9 cellular contexts compared by ENCODE assay signal in the genomic region with DNA sequence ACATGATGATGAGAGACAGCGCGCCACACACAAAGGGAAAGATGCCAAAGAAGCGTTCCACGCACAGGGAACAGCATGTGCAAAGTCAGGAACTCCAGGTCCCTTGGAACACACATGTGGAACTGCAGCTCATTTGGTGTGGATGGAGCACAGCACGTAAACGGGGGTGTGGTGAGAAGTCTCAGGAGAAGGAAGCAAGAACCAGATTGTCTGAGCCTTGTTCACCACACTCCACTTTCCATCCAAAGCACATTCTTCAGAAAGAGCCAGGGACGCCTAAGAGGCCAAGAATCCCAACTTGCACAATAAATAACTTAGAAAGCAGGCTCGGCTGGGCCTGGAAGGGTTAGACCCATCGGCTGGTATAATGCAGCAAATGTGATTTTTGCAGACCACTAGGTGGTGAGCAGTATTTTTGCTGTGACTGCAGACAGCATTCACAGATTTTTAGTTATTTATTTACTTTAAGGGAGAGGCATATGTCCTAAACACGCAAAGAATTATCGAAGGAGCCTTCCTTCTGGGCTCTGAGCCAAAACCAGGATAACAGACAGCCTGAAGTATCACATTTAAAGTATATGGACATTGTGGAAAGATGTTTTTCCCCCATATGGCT. TPM values are rescaled to one million over a fixed set of nuclear protein-coding genes. Genes with fewer than 3 reads are reported as not detected.
DNase-seq lines count a peak whose midpoint lies in the region; ATAC-seq and TF ChIP-seq lines count a peak whose summit lies in the region.
"Had no signal": no experiment of that assay in that cellular context is flagged by ENCODE, and none has a peak within 500 bp of the region (broad histone marks: within the 10 kb centered on the region; RNA-seq: fewer than 3 reads in every experiment).

No MANE protein-coding gene starts in this region.

- no peaks in the 10 kb centered on the region for H3K9me3 ChIP-seq in esophagus muscularis mucosa
- H3K9me3 ChIP-seq in neuronal stem cell (replicated peaks in 1 of 2; ENCODE audit: control insufficient read depth in 2 of 2, insufficient read depth in 1 of 2, low read depth in 1 of 2, low read length in 2 of 2) = no peaks in the 10 kb centered on the region

- no peak overlapping the region for H3K4me2 ChIP-seq in neuronal stem cell (ENCODE audit: insufficient read depth, low read length, poor library complexity, severe bottlenecking)

- no peak overlapping the region for H3K14ac ChIP-seq in neuronal stem cell (ENCODE audit: low read length)

- H3K9ac ChIP-seq in neuronal stem cell (ENCODE audit: low read depth, low read length, poor library complexity) = no peak overlapping the region

- POLR2A ChIA-PET in RWPE1 (lab: Yijun Ruan, JAX; ENCODE audit: low non-redundant PET) = no interaction called here

- ATAC-seq in HG03039 (IDR thresholded peaks at IDR 0.05; ENCODE audit: unreplicated experiment) = no peak

- H3K9me3 Mint-ChIP-seq in T-helper 1 cell treated with Interleukin-12 subunit alpha and Interleukin-12 subunit beta and Interleukin-4 antibody, amounts not matched to agents 30 μg/mL and 1 μg/mL, for 36 hours = no peaks in the 10 kb centered on the region
- H3K9me3 Mint-ChIP-seq: dendritic cell treated with granulocyte-macrophage colony-stimulating factor and Interleukin-4, amounts not matched to agents 40 ng/mL and 50 ng/mL, for 4 days had no signal

- TF ChIP-seq CTCF in RWPE1 (conservative IDR thresholded peaks at IDR 0.05; ENCODE audit: low read depth) (no peak; the same call in 1 of the 2 replicates), esophagus muscularis mucosa (IDR thresholded peaks at IDR 0.05) (peak; percentile 21 to 51 (median 45))

- intact Hi-C loops in esophagus muscularis mucosa (cut with DNase I) = no loop called here

- no peak overlapping the region for H2AFZ ChIP-seq in neuronal stem cell (ENCODE audit: low read length)

- H2AK5ac ChIP-seq in neuronal stem cell (ENCODE audit: low read depth, low read length) = peak overlapping the region; percentile 85

- no peak overlapping the region for H2BK120ac ChIP-seq in neuronal stem cell (ENCODE audit: low read depth, low read length)

- DNase-seq in T-helper 1 cell (no peak), RWPE1 (ENCODE audit: low spot score) (no peak), esophagus muscularis mucosa (ENCODE audit: extremely low spot score) (peak; percentile 93), neuronal stem cell (ENCODE audit: low spot score) (no peak), NCI-H1930 (lab: John Stamatoyannopoulos, UW) (no peak)
- DNase-seq in activated CD4-positive, alpha-beta T cell treated with anti-CD3 and anti-CD28 coated beads for 4 hours = no peak

- H2BK15ac ChIP-seq in neuronal stem cell (ENCODE audit: low read length) = no peak overlapping the region

- CTCF ChIA-PET in RWPE1 (lab: Yijun Ruan, JAX) = no interaction called here

- H3K27me3 ChIP-seq in esophagus muscularis mucosa (no peaks in the 10 kb centered on the region), neuronal stem cell (ENCODE audit: control insufficient read depth in 3 of 3, insufficient read depth in 3 of 3, low read depth in 1 of 3, low read length in 3 of 3) (no peaks in the 10 kb centered on the region)

- peaks cover 77 to 89% (median 79%) of the 10 kb centered on the region in 4 donors for H3K4me1 ChIP-seq in esophagus muscularis mucosa
- peaks cover 14 to 16% of the 10 kb centered on the region in 2 donors for H3K4me1 ChIP-seq in neuronal stem cell (ENCODE audit: control insufficient read depth in 2 of 2, insufficient read depth in 1 of 2, low read depth in 1 of 2, low read length in 2 of 2)

- H3K27ac ChIP-seq in RWPE1 = peak overlapping the region; percentile 100
- H3K27ac ChIP-seq in esophagus muscularis mucosa (replicated peaks in 1 of 4) = peak overlapping the region; percentile 93 to 97 (median 94)
- H3K27ac ChIP-seq in neuronal stem cell (replicated peaks; ENCODE audit: low read length) = no peak overlapping the region

- peak overlapping the region; percentile 43 for H3K27ac Mint-ChIP-seq in T-helper 1 cell treated with Interleukin-12 subunit alpha and Interleukin-12 subunit beta and Interleukin-4 antibody, amounts not matched to agents 30 μg/mL and 1 μg/mL, for 36 hours

- H3K18ac ChIP-seq in neuronal stem cell (ENCODE audit: low read length) = no peak overlapping the region

- peak; percentile 61 for TF ChIP-seq EP300 in esophagus muscularis mucosa (IDR thresholded peaks at IDR 0.05)

- H3K4me3 ChIP-seq in esophagus muscularis mucosa (no peak overlapping the region), neuronal stem cell (ENCODE audit: low read length in 2 of 2) (no peak overlapping the region)

- H3K23ac ChIP-seq in neuronal stem cell (ENCODE audit: low read depth, low read length, poor library complexity) = no peak overlapping the region

- no peaks in the 10 kb centered on the region for H3K79me1 ChIP-seq in neuronal stem cell (ENCODE audit: low read depth, low read length)

- H3K36me3 ChIP-seq in esophagus muscularis mucosa (no peaks in the 10 kb centered on the region), neuronal stem cell (replicated peaks in 1 of 2; ENCODE audit: control insufficient read depth in 2 of 2, insufficient read depth in 2 of 2, low read length in 2 of 2) (no peaks in the 10 kb centered on the region)

- no peak overlapping the region for H4K91ac ChIP-seq in neuronal stem cell (ENCODE audit: low read depth, low read length, poor library complexity)

- H2BK5ac ChIP-seq in neuronal stem cell (ENCODE audit: low read length) = no peak overlapping the region

- H3K36me3 Mint-ChIP-seq in T-helper 1 cell treated with Interleukin-12 subunit alpha and Interleukin-12 subunit beta and Interleukin-4 antibody, amounts not matched to agents 30 μg/mL and 1 μg/mL, for 36 hours (ENCODE audit: low read depth) = peaks cover 4% of the 10 kb centered on the region

- no peak overlapping the region for H3K4ac ChIP-seq in neuronal stem cell (ENCODE audit: low read length)

- H4K8ac ChIP-seq in neuronal stem cell (ENCODE audit: low read depth, low read length) = no peak overlapping the region

- no peak overlapping the region for H2BK12ac ChIP-seq in neuronal stem cell (ENCODE audit: low read length)

- H3K4me1 Mint-ChIP-seq in T-helper 1 cell treated with Interleukin-12 subunit alpha and Interleukin-12 subunit beta and Interleukin-4 antibody, amounts not matched to agents 30 μg/mL and 1 μg/mL, for 36 hours (ENCODE audit: low read depth) = peaks cover 63% of the 10 kb centered on the region

- no peaks in the 10 kb centered on the region for H3K27me3 Mint-ChIP-seq in T-helper 1 cell treated with Interleukin-12 subunit alpha and Interleukin-12 subunit beta and Interleukin-4 antibody, amounts not matched to agents 30 μg/mL and 1 μg/mL, for 36 hours (ENCODE audit: low read depth)

- 53% methylated on average over 11 of the region's 11 CpGs for WGBS in esophagus muscularis mucosa
- no CpG with 5 or more reads among the region's 11 CpGs for WGBS in neuronal stem cell (ENCODE audit: extremely low coverage in 2 of 2, insufficient read length in 2 of 2, insufficient replicate concordance in 1 of 2), 2 donors

- no peak for TF ChIP-seq POLR2A in esophagus muscularis mucosa (IDR thresholded peaks at IDR 0.05; ENCODE audit: low read depth)

- H3K4me3 Mint-ChIP-seq in T-helper 1 cell treated with Interleukin-12 subunit alpha and Interleukin-12 subunit beta and Interleukin-4 antibody, amounts not matched to agents 30 μg/mL and 1 μg/mL, for 36 hours = no peak overlapping the region
- H3K4me3 Mint-ChIP-seq: dendritic cell treated with granulocyte-macrophage colony-stimulating factor and Interleukin-4, amounts not matched to agents 40 ng/mL and 50 ng/mL, for 4 days had no signal

RNA-seq across cellular contexts. Expression of a gene that starts 27.9 kb away (rescaled TPM):
- total RNA-seq in esophagus muscularis mucosa = 10 to 100 TPM; 23.5 to 37.8 (median 29.8) TPM
- 34.4 TPM for polyA plus RNA-seq in neuronal stem cell (2013, experiment 1 of 2)
- 33.0 TPM for polyA plus RNA-seq in neuronal stem cell (2013, experiment 2 of 2)

RNA-seq across cellular contexts. Expression of a gene that starts 28.1 kb away (rescaled TPM):
- 100 to 1,000 TPM; 106 to 157 (median 143) TPM for total RNA-seq in esophagus muscularis mucosa
- 86.8 TPM for polyA plus RNA-seq in neuronal stem cell (2013, experiment 1 of 2)
- 88.2 TPM for polyA plus RNA-seq in neuronal stem cell (2013, experiment 2 of 2)

RNA-seq across cellular contexts. Expression of a gene that starts 29.8 kb away (rescaled TPM):
- 100 to 1,000 TPM in 3 of 4 donors, 10 to 100 TPM in 1; 77.4 to 247 (median 146) TPM for total RNA-seq in esophagus muscularis mucosa
- polyA plus RNA-seq in neuronal stem cell (2013, experiment 1 of 2) = 58.0 TPM
- 58.6 TPM for polyA plus RNA-seq in neuronal stem cell (2013, experiment 2 of 2)
